21 cellular contexts compared by ENCODE assay signal in genomic region chr11:13681470-13681869, GRCh38. TPM values are rescaled to one million over a fixed set of nuclear protein-coding genes. Genes with fewer than 3 reads are reported as not detected.
A peak's percentile ranks its signal among the peaks of the same experiment; 100 is the strongest.
DNase-seq lines count a peak whose midpoint lies in the region; ATAC-seq and TF ChIP-seq lines count a peak whose summit lies in the region.
"Had no signal": no experiment of that assay in that cellular context is flagged by ENCODE, and none has a peak within 500 bp of the region (broad histone marks: within the 10 kb centered on the region; RNA-seq: fewer than 3 reads in every experiment).

No MANE protein-coding gene starts in this region.

- in situ Hi-C loops in transverse colon (cut with MboI; ENCODE audit: low pct_ligation_motif_present in 1 of 4, low pct_unique_long_range_greater_than_20kb in 1 of 4, low sequenced_read_pairs in 3 of 4), result no loop called here

- H3K9me2 ChIP-seq in hepatocyte (replicated peaks; ENCODE audit: insufficient read depth), result no peaks in the 10 kb centered on the region

- 85% methylated on average over 2 of the region's 2 CpGs for WGBS in hepatocyte (ENCODE audit: low lambda C conversion rate, missing lambda C conversion rate)
- 77 to 83% methylated on average over 2 of the region's 2 CpGs for WGBS in transverse colon (ENCODE audit: low coverage in 1 of 2), 2 donors

- no peak for TF ChIP-seq EP300 in transverse colon (IDR thresholded peaks at IDR 0.05; ENCODE audit: low read depth)

- H3K9ac ChIP-seq in colonic mucosa (ENCODE audit: low read depth in 2 of 2, low read length in 2 of 2) (no peak overlapping the region), mucosa of rectum (ENCODE audit: low read depth in 1 of 2, low read length in 2 of 2) (no peak overlapping the region)

- ATAC-seq in GM18498 (IDR thresholded peaks at IDR 0.05; ENCODE audit: unreplicated experiment), result no peak
- ATAC-seq: GM12878, GM23338 had no signal

- H3K36me3 ChIP-seq in colonic mucosa, result no peaks in the 10 kb centered on the region
- no peaks in the 10 kb centered on the region for H3K36me3 ChIP-seq in hepatocyte (replicated peaks; ENCODE audit: insufficient read depth, low read depth)
- no peaks in the 10 kb centered on the region for H3K36me3 ChIP-seq in mucosa of rectum (ENCODE audit: control insufficient read depth in 2 of 2, insufficient read depth in 2 of 2, low read length in 2 of 2)
- H3K36me3 ChIP-seq in transverse colon, result no peaks in the 10 kb centered on the region
- H3K36me3 ChIP-seq: BE2C had no signal

- H3K4me1 ChIP-seq in colonic mucosa, result peaks cover 11% of the 10 kb centered on the region
- no peaks in the 10 kb centered on the region for H3K4me1 ChIP-seq in hepatocyte (ENCODE audit: insufficient read depth)
- peaks cover 10 to 23% of the 10 kb centered on the region in 2 donors for H3K4me1 ChIP-seq in mucosa of rectum (ENCODE audit: control insufficient read depth in 2 of 2, insufficient read depth in 2 of 2, low read length in 2 of 2)
- H3K4me1 ChIP-seq in transverse colon, result peaks cover 0 to 53% (median 29%) of the 10 kb centered on the region in 4 donors
- H3K4me1 ChIP-seq: BE2C had no signal

- no peak for TF ChIP-seq POLR2A in transverse colon (IDR thresholded peaks at IDR 0.05)

- peaks cover 17% of the 10 kb centered on the region for H4K20me1 ChIP-seq in hepatocyte (ENCODE audit: insufficient read depth, poor library complexity, severe bottlenecking)

- H3K27ac ChIP-seq in colonic mucosa, result peak overlapping the region; percentile 36
- no peak overlapping the region for H3K27ac ChIP-seq in hepatocyte
- H3K27ac ChIP-seq in mucosa of rectum (ENCODE audit: low read depth in 2 of 2, low read length in 2 of 2), result peak overlapping the region in 1 of 2 donors; percentile 10
- peak overlapping the region in 3 of 4 donors; percentile 4 to 49 (median 38) for H3K27ac ChIP-seq in transverse colon

- no peak overlapping the region for H2AFZ ChIP-seq in hepatocyte
- H2AFZ ChIP-seq: GM23338 had no signal

- H3K27me3 ChIP-seq in colonic mucosa (no peaks in the 10 kb centered on the region), hepatocyte (no peaks in the 10 kb centered on the region), mucosa of rectum (ENCODE audit: control insufficient read depth in 2 of 2, insufficient read depth in 2 of 2, low read length in 2 of 2) (no peaks in the 10 kb centered on the region), transverse colon (no peaks in the 10 kb centered on the region)
- H3K27me3 ChIP-seq: BE2C had no signal

- H3K79me2 ChIP-seq in hepatocyte, result peaks cover 99% of the 10 kb centered on the region

- H3K4me3 ChIP-seq in colonic mucosa (no peak overlapping the region), hepatocyte (no peak overlapping the region), mucosa of rectum (ENCODE audit: low read length in 2 of 2) (peak overlapping the region; percentile 0 to 13), transverse colon (no peak overlapping the region)
- H3K4me3 ChIP-seq: GM12878, GM23338 had no signal

- DNase-seq in colonic mucosa, result no peak
- no peak for DNase-seq in hepatocyte (ENCODE audit: low spot score)
- no peak for DNase-seq in transverse colon
- DNase-seq in NCI-H226, result no peak
- no peak for DNase-seq in NCI-H82 (lab: John Stamatoyannopoulos, UW)
- DNase-seq: ACHN; BE2C; C1 segment of cervical spinal cord; CD4-positive, CD25-positive, alpha-beta regulatory T cell; CD8-positive, alpha-beta memory T cell; COR-L47; DMS 273 treated with DMSO at 0.1 percent for 48 hours; DMS53; DND-41; EL; HCEC 1CT; IMR-90 had no signal

- H3K9me3 ChIP-seq in colonic mucosa (no peaks in the 10 kb centered on the region), hepatocyte (ENCODE audit: low read depth) (no peaks in the 10 kb centered on the region), mucosa of rectum (ENCODE audit: control insufficient read depth in 2 of 2, low read length in 2 of 2) (no peaks in the 10 kb centered on the region), transverse colon (no peaks in the 10 kb centered on the region)
- H3K9me3 ChIP-seq: BE2C had no signal

- H3K4me2 ChIP-seq in hepatocyte, result peak overlapping the region; percentile 21

- intact Hi-C loops in colonic mucosa (cut with DNase I) (no loop called here), transverse colon (cut with DNase I; ENCODE audit: low total_unique reads) (no loop called here)

- no peak for TF ChIP-seq CTCF in colonic mucosa (IDR thresholded peaks at IDR 0.05)
- no peak for TF ChIP-seq CTCF in hepatocyte (IDR thresholded peaks at IDR 0.05; ENCODE audit: poor library complexity)
- TF ChIP-seq CTCF in transverse colon (IDR thresholded peaks at IDR 0.05), result no peak

RNA-seq across cellular contexts. Expression of gene FAR1, which starts 13.0 kb away (rescaled TPM):
- total RNA-seq in colonic mucosa (100 to 1,000 TPM; 111 to 120 TPM), hepatocyte (70.9 and 71.4 TPM in 2 replicates), transverse colon (100 to 1,000 TPM in 2 of 4 donors, 10 to 100 TPM in 2; 51.3 to 142 (median 89.5) TPM)
- 21.7 and 23.7 TPM in 2 replicates for polyA plus RNA-seq in hepatocyte

Comparison
In these comparisons a context has a peak if more than half of its experiments do, and no peak if none do; other contexts are left out.
1. H3K4me3 ChIP-seq: peak in mucosa of rectum (2 of 2); none in colonic mucosa (single experiment), hepatocyte (single experiment) and transverse colon (0 of 4).